Comparison of ENCODE assay signal across 25 cellular contexts in genomic region chr12:113829212-113829611, GRCh38.
A peak's percentile ranks its signal among the peaks of the same experiment; 100 is the strongest.
DNase-seq lines count a peak whose midpoint lies in the region; ATAC-seq, FAIRE-seq and TF ChIP-seq lines count a peak whose summit lies in the region.
"Had no signal": no experiment of that assay in that cellular context is flagged by ENCODE, and none has a peak within 500 bp of the region (broad histone marks: within the 10 kb centered on the region; RNA-seq: fewer than 3 reads in every experiment).

No MANE protein-coding gene starts in this region.

- H4K20me1 ChIP-seq in astrocyte (ENCODE audit: insufficient read depth, low read length) (peaks cover 19% of the 10 kb centered on the region), GM12878 (ENCODE audit: control insufficient read depth, insufficient read depth) (no peaks in the 10 kb centered on the region), osteoblast (ENCODE audit: insufficient read depth, low read length) (peaks cover 27% of the 10 kb centered on the region)
- H4K20me1 ChIP-seq: BLaER1 had no signal

- H2BK15ac ChIP-seq in neuronal stem cell (ENCODE audit: low read length), result no peak overlapping the region

- H2BK5ac ChIP-seq in neuronal stem cell (ENCODE audit: low read length), result no peak overlapping the region

- H3K9ac ChIP-seq in astrocyte (ENCODE audit: low read length) (no peak overlapping the region), GM12878 (ENCODE audit: control insufficient read depth, insufficient read depth, low read length) (no peak overlapping the region), neuronal stem cell (ENCODE audit: low read depth, low read length, poor library complexity) (no peak overlapping the region)
- H3K9ac ChIP-seq: BLaER1 had no signal

- no peak overlapping the region for H2AFZ ChIP-seq in astrocyte (ENCODE audit: low read depth, low read length)
- H2AFZ ChIP-seq in GM12878 (ENCODE audit: control insufficient read depth, low read depth, low read length), result no peak overlapping the region
- no peak overlapping the region for H2AFZ ChIP-seq in neuronal stem cell (ENCODE audit: low read length)
- no peak overlapping the region for H2AFZ ChIP-seq in osteoblast (ENCODE audit: low read length)

- H3K4me2 ChIP-seq in astrocyte (ENCODE audit: low read length) (no peak overlapping the region), GM12878 (ENCODE audit: control insufficient read depth, insufficient read depth) (no peak overlapping the region), neuronal stem cell (ENCODE audit: insufficient read depth, low read length, poor library complexity, severe bottlenecking) (no peak overlapping the region), osteoblast (ENCODE audit: insufficient read depth, low read length) (no peak overlapping the region)
- H3K4me2 ChIP-seq: BLaER1 had no signal

- no peak overlapping the region for H4K8ac ChIP-seq in neuronal stem cell (ENCODE audit: low read depth, low read length)

- no peak overlapping the region for H3K4me3 ChIP-seq in astrocyte (ENCODE audit: insufficient read depth, low read depth, low read length)
- H3K4me3 ChIP-seq in GM12878, result no peak overlapping the region
- no peak overlapping the region for H3K4me3 ChIP-seq in neuronal stem cell (ENCODE audit: low read length in 2 of 2)
- no peak overlapping the region for H3K4me3 ChIP-seq in osteoblast (ENCODE audit: insufficient read depth, low read length)
- H3K4me3 ChIP-seq: BLaER1 had no signal

- SMC1A ChIA-PET in GM12878 (lab: Charles Lee; ENCODE audit: uncharacterized antibody, unreplicated experiment), result no interaction called here

- H3K4me3 Mint-ChIP-seq in astrocyte (ENCODE audit: unreplicated experiment), result no peak overlapping the region
- H3K4me3 Mint-ChIP-seq: CD14-positive monocyte; CD4-positive, alpha-beta memory T cell; CD4-positive, CD25-positive, alpha-beta regulatory T cell; CD8-positive, alpha-beta memory T cell had no signal

- H3K27ac ChIP-seq in astrocyte (ENCODE audit: low read depth, low read length), result no peak overlapping the region
- no peak overlapping the region for H3K27ac ChIP-seq in GM12878 (ENCODE audit: control insufficient read depth, insufficient read depth)
- no peak overlapping the region for H3K27ac ChIP-seq in neuronal stem cell (replicated peaks; ENCODE audit: low read length)
- H3K27ac ChIP-seq in osteoblast (ENCODE audit: low read depth, low read length), result no peak overlapping the region
- H3K27ac ChIP-seq: BLaER1 had no signal

- peaks cover 11% of the 10 kb centered on the region for H3K4me1 Mint-ChIP-seq in astrocyte (ENCODE audit: low read depth, unreplicated experiment)
- H3K4me1 Mint-ChIP-seq: CD14-positive monocyte; CD4-positive, alpha-beta memory T cell had no signal

- H3K14ac ChIP-seq in neuronal stem cell (ENCODE audit: low read length), result no peak overlapping the region

- no peak for TF ChIP-seq CTCF in astrocyte (IDR thresholded peaks at IDR 0.05; ENCODE audit: insufficient read depth, low read depth, low read length)
- no peak for TF ChIP-seq CTCF in GM12878 (IDR thresholded peaks at IDR 0.05 in 2 of 3, conservative IDR thresholded peaks at IDR 0.05 in 1 of 3; ENCODE audit: control insufficient read depth in 2 of 3, extremely low read depth in 1 of 3, insufficient read depth in 1 of 3, low read depth in 3 of 3, low read length in 3 of 3)
- no peak for TF ChIP-seq CTCF in osteoblast (IDR thresholded peaks at IDR 0.05; ENCODE audit: extremely low read depth, low read depth, low read length)

- H3K27me3 ChIP-seq in astrocyte (ENCODE audit: insufficient read depth, low read length) (no peaks in the 10 kb centered on the region), GM12878 (replicated peaks in 1 of 2; ENCODE audit: control insufficient read depth in 2 of 2, insufficient read depth in 2 of 2, low read length in 1 of 2) (no peaks in the 10 kb centered on the region), neuronal stem cell (ENCODE audit: control insufficient read depth in 3 of 3, insufficient read depth in 3 of 3, low read depth in 1 of 3, low read length in 3 of 3) (no peaks in the 10 kb centered on the region), osteoblast (ENCODE audit: insufficient read depth, low read length) (no peaks in the 10 kb centered on the region)
- H3K27me3 ChIP-seq: BE2C, BLaER1 had no signal

- intact Hi-C loops in GM12878 (cut with micrococcal nuclease; ENCODE audit: unreplicated experiment), result no loop called here
- intact Hi-C loops in Right ventricle myocardium superior (cut with DNase I), result no loop called here

- H2AK5ac ChIP-seq in neuronal stem cell (ENCODE audit: low read depth, low read length), result peak overlapping the region; percentile 17

- RAD21 ChIA-PET in GM12878 (lab: Charles Lee; ENCODE audit: unreplicated experiment), result no interaction called here

- H3K27me3 Mint-ChIP-seq in astrocyte (ENCODE audit: low read depth, unreplicated experiment), result peaks cover 10% of the 10 kb centered on the region
- H3K27me3 Mint-ChIP-seq: CD4-positive, alpha-beta memory T cell; CD4-positive, CD25-positive, alpha-beta regulatory T cell; CD8-positive, alpha-beta memory T cell had no signal

- peaks cover 4% of the 10 kb centered on the region for H3K36me3 Mint-ChIP-seq in astrocyte (ENCODE audit: low read depth, unreplicated experiment)

- no peak overlapping the region for H4K91ac ChIP-seq in neuronal stem cell (ENCODE audit: low read depth, low read length, poor library complexity)

- H3K4ac ChIP-seq in neuronal stem cell (ENCODE audit: low read length), result no peak overlapping the region

- H3K36me3 ChIP-seq in astrocyte (ENCODE audit: insufficient read depth, low read length) (no peaks in the 10 kb centered on the region), GM12878 (ENCODE audit: control insufficient read depth in 2 of 2, insufficient read depth in 2 of 2, low read length in 1 of 2) (no peaks in the 10 kb centered on the region; a peak in 2 of 4 replicates), neuronal stem cell (replicated peaks in 1 of 2; ENCODE audit: control insufficient read depth in 2 of 2, insufficient read depth in 2 of 2, low read length in 2 of 2) (no peaks in the 10 kb centered on the region), osteoblast (ENCODE audit: insufficient read depth, low read length) (no peaks in the 10 kb centered on the region)
- H3K36me3 ChIP-seq: BLaER1 had no signal

- H2BK120ac ChIP-seq in neuronal stem cell (ENCODE audit: low read depth, low read length), result no peak overlapping the region

- no peak for ATAC-seq in GM12878
- no peak for ATAC-seq in Right ventricle myocardium superior (ENCODE audit: poor library complexity)

- WGBS in GM12878 (ENCODE audit: insufficient coverage, insufficient replicate concordance, low lambda C conversion rate, missing lambda C conversion rate), result 96% methylated on average over 9 of the region's 9 CpGs
- no CpG with 5 or more reads among the region's 9 CpGs for WGBS in neuronal stem cell (ENCODE audit: extremely low coverage in 2 of 2, insufficient read length in 2 of 2, insufficient replicate concordance in 1 of 2), 2 donors

- peaks cover 9% of the 10 kb centered on the region for H3K4me1 ChIP-seq in astrocyte (ENCODE audit: insufficient read depth, low read length)
- no peaks in the 10 kb centered on the region; the same call in 1 of the 2 replicates for H3K4me1 ChIP-seq in GM12878 (ENCODE audit: control insufficient read depth, insufficient read depth, low read length)
- peaks cover 6 to 11% of the 10 kb centered on the region in 2 donors for H3K4me1 ChIP-seq in neuronal stem cell (ENCODE audit: control insufficient read depth in 2 of 2, insufficient read depth in 1 of 2, low read depth in 1 of 2, low read length in 2 of 2)
- peaks cover 15% of the 10 kb centered on the region for H3K4me1 ChIP-seq in osteoblast (ENCODE audit: insufficient read depth, low read length)
- H3K4me1 ChIP-seq: BE2C had no signal

- no peaks in the 10 kb centered on the region for H3K79me1 ChIP-seq in neuronal stem cell (ENCODE audit: low read depth, low read length)

- H3K9me3 ChIP-seq in astrocyte (ENCODE audit: insufficient read depth, low read depth, low read length), result no peaks in the 10 kb centered on the region
- H3K9me3 ChIP-seq in GM12878 (replicated peaks; ENCODE audit: control insufficient read depth, insufficient read depth, low read length), result no peaks in the 10 kb centered on the region
- no peaks in the 10 kb centered on the region for H3K9me3 ChIP-seq in neuronal stem cell (replicated peaks in 1 of 2; ENCODE audit: control insufficient read depth in 2 of 2, insufficient read depth in 1 of 2, low read depth in 1 of 2, low read length in 2 of 2)
- H3K9me3 ChIP-seq in osteoblast (ENCODE audit: low read depth, low read length), result no peaks in the 10 kb centered on the region
- H3K9me3 ChIP-seq: BE2C, BLaER1 had no signal

- CTCF ChIA-PET in GM12878 (lab: Yijun Ruan, JAX), result no interaction called here

- POLR2A ChIA-PET in GM12878 (lab: Charles Lee), result no interaction called here

- no peak for TF ChIP-seq RAD21 in GM12878 (IDR thresholded peaks at IDR 0.05; ENCODE audit: insufficient read depth, low read depth, low read length)

- TF ChIP-seq EP300 in GM12878 (IDR thresholded peaks at IDR 0.05; ENCODE audit: borderline replicate concordance in 1 of 2, control insufficient read depth in 1 of 2, low read depth in 2 of 2, low read length in 2 of 2), result no peak

- H3K9me3 Mint-ChIP-seq in astrocyte (ENCODE audit: unreplicated experiment), result no peaks in the 10 kb centered on the region
- H3K9me3 Mint-ChIP-seq: CD14-positive monocyte; CD4-positive, alpha-beta memory T cell; CD4-positive, CD25-positive, alpha-beta regulatory T cell; CD8-positive, alpha-beta memory T cell had no signal

- no TSS peak for BruUV-seq in GM12878 (replicated peaks; lab: Mats Ljungman, UMichigan)

- DNase-seq in astrocyte (ENCODE audit: low read depth), result no peak
- DNase-seq in GM12878 (ENCODE audit: low read depth, low spot score), result no peak
- no peak for DNase-seq in neuronal stem cell (ENCODE audit: low spot score)
- no peak for DNase-seq in Right ventricle myocardium superior
- no peak for DNase-seq in osteoblast (ENCODE audit: insufficient read length, low spot score, missing footprints)
- DNase-seq: 8988T; ACHN; BE2C; C1 segment of cervical spinal cord; CD4-positive, alpha-beta memory T cell; CD4-positive, CD25-positive, alpha-beta regulatory T cell; CD8-positive, alpha-beta memory T cell; COR-L47; DMS 273 treated with DMSO at 0.1 percent for 48 hours; DMS153; DMS53; DMS79; DND-41; EL; GDM1 had no signal

- H2BK12ac ChIP-seq in neuronal stem cell (ENCODE audit: low read length), result no peak overlapping the region

- no peaks in the 10 kb centered on the region for H3K79me2 ChIP-seq in astrocyte (ENCODE audit: insufficient read depth, low read length)
- no peaks in the 10 kb centered on the region for H3K79me2 ChIP-seq in GM12878 (ENCODE audit: control insufficient read depth, insufficient read depth, low read length)
- no peaks in the 10 kb centered on the region for H3K79me2 ChIP-seq in osteoblast (ENCODE audit: insufficient read depth, low read length)

- peak overlapping the region; percentile 12 for H3K27ac Mint-ChIP-seq in astrocyte (ENCODE audit: unreplicated experiment)
- H3K27ac Mint-ChIP-seq: CD14-positive monocyte; CD4-positive, alpha-beta memory T cell; CD4-positive, CD25-positive, alpha-beta regulatory T cell had no signal

- TF ChIP-seq POLR2A in GM12878 (IDR thresholded peaks at IDR 0.05; ENCODE audit: low read depth, low read length), result no peak

- H3K23ac ChIP-seq in neuronal stem cell (ENCODE audit: low read depth, low read length, poor library complexity), result no peak overlapping the region

- H3K18ac ChIP-seq in neuronal stem cell (ENCODE audit: low read length), result peak overlapping the region; percentile 35

- in situ Hi-C loops in GM12878 (cut with MboI), result no loop called here

- no peak for FAIRE-seq in astrocyte (lab: Jason Lieb, UNC)
- no peak for FAIRE-seq in GM12878 (lab: Jason Lieb, UNC)
- FAIRE-seq: A204.1, GM12891, GM19239 had no signal
